In genomic region chr19:16381756-16382401, GRCh38 we compare ENCODE assay signal across 8 cellular contexts. TPM values are rescaled to one million over a fixed set of nuclear protein-coding genes. Genes with fewer than 3 reads are reported as not detected.
DNase-seq lines count a peak whose midpoint lies in the region; ATAC-seq, FAIRE-seq and TF ChIP-seq lines count a peak whose summit lies in the region.

No MANE protein-coding gene starts in this region.

- H3K36me3 Mint-ChIP-seq in chondrocyte (ENCODE audit: low read depth) (peaks cover 10% of the 10 kb centered on the region), osteocyte (ENCODE audit: unreplicated experiment) (peaks cover 11% of the 10 kb centered on the region)

- H3K36me3 ChIP-seq in HepG2 (replicated peaks in 1 of 2; ENCODE audit: control insufficient read depth in 1 of 2, insufficient read depth in 2 of 2, low read length in 2 of 2) (peaks cover 20 to 56% of the 10 kb centered on the region in 2 experiments), skeletal muscle tissue (ENCODE audit: control insufficient read depth in 3 of 3, insufficient read depth in 3 of 3, low read length in 3 of 3) (peaks cover 21 to 31% (median 30%) of the 10 kb centered on the region in 3 donors)

- H3K4me2 ChIP-seq in HepG2 (ENCODE audit: low read depth, low read length): no peak overlapping the region

- H3K9me3 Mint-ChIP-seq in chondrocyte (ENCODE audit: low read depth): no peaks in the 10 kb centered on the region
- H3K9me3 Mint-ChIP-seq in osteocyte (ENCODE audit: unreplicated experiment): no peaks in the 10 kb centered on the region

- no peak overlapping the region for H3K4me3 Mint-ChIP-seq in chondrocyte (ENCODE audit: unreplicated experiment)
- H3K4me3 Mint-ChIP-seq in osteocyte (ENCODE audit: unreplicated experiment): no peak overlapping the region

- ATAC-seq in HepG2 (no peak), HG03175 (IDR thresholded peaks at IDR 0.05; ENCODE audit: unreplicated experiment) (no peak), GM18519 (IDR thresholded peaks at IDR 0.05; ENCODE audit: low FRiP score, unreplicated experiment) (no peak)

- BruUV-seq in HepG2 (replicated peaks; lab: Mats Ljungman, UMichigan): no TSS peak

- no peak for FAIRE-seq in HepG2 (lab: Jason Lieb, UNC)

- H3K4me3 ChIP-seq in HepG2 (replicated peaks in 1 of 3; ENCODE audit: insufficient read depth in 1 of 3, low read depth in 2 of 3, low read length in 3 of 3): no peak overlapping the region
- peak overlapping the region; percentile 16 to 38 (median 22) for H3K4me3 ChIP-seq in skeletal muscle tissue (ENCODE audit: low read length in 3 of 3)

- no peaks in the 10 kb centered on the region for H3K27me3 ChIP-seq in HepG2 (ENCODE audit: control insufficient read depth in 1 of 2, insufficient read depth in 2 of 2, low read length in 2 of 2)
- no peaks in the 10 kb centered on the region for H3K27me3 ChIP-seq in skeletal muscle tissue (ENCODE audit: control insufficient read depth in 3 of 3, insufficient read depth in 3 of 3, low read length in 3 of 3)

- DNase-seq in GM04503 (ENCODE audit: low read depth): peak; percentile 79
- DNase-seq in chondrocyte (ENCODE audit: low spot score): no peak
- no peak for DNase-seq in HepG2 (ENCODE audit: low spot score)
- no peak for DNase-seq in osteocyte (ENCODE audit: extremely low spot score, unreplicated experiment)
- DNase-seq in SIG-M5 treated with dmso at 0.1 percent for 504 hours (lab: John Stamatoyannopoulos, UW; ENCODE audit: unreplicated experiment): no peak

- H3K9me3 ChIP-seq in HepG2 (ENCODE audit: low read length) (no peaks in the 10 kb centered on the region), skeletal muscle tissue (ENCODE audit: control insufficient read depth in 3 of 3, low read length in 3 of 3) (no peaks in the 10 kb centered on the region)

- intact Hi-C loops in HepG2 (cut with micrococcal nuclease; ENCODE audit: unreplicated experiment): no loop called here

- in situ Hi-C loops in HepG2 (cut with HindIII; ENCODE audit: extremely low pct_ligation_motif_present, low pct_unique_long_range_greater_than_20kb): loop anchor here (5.0 to 25.0 kb wide), 2 partner anchors 135 to 345 kb away; no protein-coding TSS in a partner anchor

- H3K27ac ChIP-seq in HepG2 (ENCODE audit: extremely low read length, insufficient read depth, low read length) (no peak overlapping the region), skeletal muscle tissue (ENCODE audit: low read depth, low read length) (peak overlapping the region; percentile 96)

- no peak for TF ChIP-seq RAD21 in HepG2 (CRISPR knock-in tag; IDR thresholded peaks at IDR 0.05)

- TF ChIP-seq CTCF in chondrocyte (IDR thresholded peaks at IDR 0.05): no peak
- TF ChIP-seq CTCF in HepG2 (CRISPR knock-in tag; IDR thresholded peaks at IDR 0.05): no peak
- no peak for TF ChIP-seq CTCF in osteocyte (IDR thresholded peaks at IDR 0.05)

- CTCF ChIA-PET in HepG2 (lab: Yijun Ruan, JAX; ENCODE audit: low intra/inter-chr PET ratio, low total read pairs): interaction anchor here (1.7 to 2.6 kb wide), 2 partner anchors 134 to 136 kb away, joined by 6 to 28 read pairs; no protein-coding TSS in a partner anchor

- H2AFZ ChIP-seq in HepG2 (ENCODE audit: low read length): no peak overlapping the region

- TF ChIP-seq POLR2A in HepG2 (IDR thresholded peaks at IDR 0.05; ENCODE audit: insufficient read depth in 1 of 2, low read depth in 2 of 2, low read length in 2 of 2): no peak

- TF ChIP-seq EP300 in HepG2 (IDR thresholded peaks at IDR 0.05; ENCODE audit: low read depth in 2 of 2, low read length in 2 of 2) (no peak), HepG2 (CRISPR knock-in tag; IDR thresholded peaks at IDR 0.05; ENCODE audit: borderline replicate concordance) (no peak)

- WGBS in HepG2 (ENCODE audit: low lambda C conversion rate): 97% methylated on average over 23 of the region's 29 CpGs

- no peaks in the 10 kb centered on the region for H3K27me3 Mint-ChIP-seq in chondrocyte (ENCODE audit: low read depth)
- no peaks in the 10 kb centered on the region for H3K27me3 Mint-ChIP-seq in osteocyte (ENCODE audit: unreplicated experiment)

- no peaks in the 10 kb centered on the region; the same call in none of the 2 replicates for H4K20me1 ChIP-seq in HepG2 (ENCODE audit: insufficient read depth, low read length)

- H3K4me1 ChIP-seq in HepG2 (ENCODE audit: insufficient read depth, low read length) (no peaks in the 10 kb centered on the region), skeletal muscle tissue (ENCODE audit: control insufficient read depth in 3 of 3, insufficient read depth in 3 of 3, low read length in 3 of 3) (peaks cover 54 to 75% (median 74%) of the 10 kb centered on the region in 3 donors)

- POLR2A ChIA-PET in HepG2 (lab: Yijun Ruan, JAX): no interaction called here

- H3K27ac Mint-ChIP-seq in chondrocyte (ENCODE audit: unreplicated experiment) (peak overlapping the region; percentile 59), osteocyte (ENCODE audit: unreplicated experiment) (no peak overlapping the region)

- no peaks in the 10 kb centered on the region for H3K79me2 ChIP-seq in HepG2 (ENCODE audit: insufficient read depth, low read length)

- peaks cover 11% of the 10 kb centered on the region for H3K4me1 Mint-ChIP-seq in chondrocyte (ENCODE audit: low read depth)
- peaks cover 2% of the 10 kb centered on the region for H3K4me1 Mint-ChIP-seq in osteocyte (ENCODE audit: unreplicated experiment)

- H3K9ac ChIP-seq in HepG2 (ENCODE audit: insufficient read depth, low read depth, low read length) (no peak overlapping the region), skeletal muscle tissue (ENCODE audit: low read depth in 1 of 3, low read length in 3 of 3) (peak overlapping the region; percentile 66 to 77 (median 68))

TF ChIP-seq in HepG2, 621 proteins besides CTCF, POLR2A, EP300 and RAD21 (continues in another document):
- TF ChIP-seq ZNF546 (CRISPR knock-in tag; conservative IDR thresholded peaks at IDR 0.05) (no peak), AGO2 (optimal IDR thresholded peaks at IDR 0.05; ENCODE audit: low read depth, low read length) (peak; percentile 16), SAP130 (CRISPR knock-in tag; IDR thresholded peaks at IDR 0.05; ENCODE audit: low read depth) (no peak), ZBTB39 (CRISPR knock-in tag; IDR thresholded peaks at IDR 0.05) (no peak), NCOA1 (CRISPR knock-in tag; IDR thresholded peaks at IDR 0.05) (no peak), CHCHD3 (CRISPR knock-in tag; IDR thresholded peaks at IDR 0.05) (no peak)

RNA-seq across cellular contexts. Expression of gene KLF2, which starts 57.3 kb away (rescaled TPM):
- total RNA-seq in chondrocyte (44.7 to 50.9 TPM (median 49.4 TPM) in 3 replicates), HepG2 (2016; rRNA removed; fragmentation: Illumina TruSeq; extraction: Trizol) (not detected in 2 replicates), skeletal muscle tissue (14.1 TPM), osteocyte (41.4 and 55.5 TPM in 2 replicates)
- not detected in 2 replicates for total RNA-seq in HepG2 (2016; cell fraction: cytosol; rRNA removed; fragmentation: Illumina TruSeq; extraction: Trizol; ENCODE audit: low read depth)
- total RNA-seq in HepG2 (2016; cell fraction: insoluble cytoplasmic fraction; rRNA removed; fragmentation: Illumina TruSeq; extraction: Trizol): not detected in 2 replicates
- total RNA-seq in HepG2 (2016; cell fraction: membrane; rRNA removed; fragmentation: Illumina TruSeq; extraction: Trizol): not detected in 2 replicates
- not detected in 2 replicates for total RNA-seq in HepG2 (2016; cell fraction: nucleus; rRNA removed; fragmentation: Illumina TruSeq; extraction: Trizol)
- polyA plus RNA-seq in HepG2 (2011; rRNA removed): 0.05 TPM in 1 of 2 replicates, not detected in the other
- 0.05 TPM in 1 of 2 replicates, not detected in the other for polyA plus RNA-seq in HepG2 (2011; cell fraction: cytosol; rRNA removed)
- 0.16 and 0.23 TPM in 2 replicates for polyA plus RNA-seq in HepG2 (2011; cell fraction: nucleus; rRNA removed)
- polyA plus RNA-seq in HepG2 (2012): not detected in 2 replicates
- polyA plus RNA-seq in HepG2 (2016; cell fraction: cytosol; fragmentation: Illumina TruSeq; extraction: Trizol; ENCODE audit: low read depth): not detected in 2 replicates
- not detected in 2 replicates for polyA plus RNA-seq in HepG2 (2016; cell fraction: insoluble cytoplasmic fraction; fragmentation: Illumina TruSeq; extraction: Trizol; ENCODE audit: low read depth)
- polyA plus RNA-seq in HepG2 (2016; cell fraction: membrane; fragmentation: Illumina TruSeq; extraction: Trizol; ENCODE audit: low read depth): 0.27 TPM in 1 of 2 replicates, not detected in the other
- polyA plus RNA-seq in HepG2 (2016; cell fraction: nucleus; fragmentation: Illumina TruSeq; extraction: Trizol; ENCODE audit: insufficient read depth, low read depth): not detected in 2 replicates
- 0.16 TPM in 1 of 2 replicates, not detected in the other for polyA minus RNA-seq in HepG2 (2011; rRNA and poly(A)+ RNA removed; ENCODE audit: low replicate concordance)
- not detected in 2 replicates for polyA minus RNA-seq in HepG2 (2011; cell fraction: cytosol; rRNA and poly(A)+ RNA removed)
- not detected in 2 replicates for polyA minus RNA-seq in HepG2 (2011; cell fraction: nucleus; rRNA and poly(A)+ RNA removed)

Comparison
In these comparisons a context has a peak if more than half of its experiments do, and no peak if none do; other contexts are left out.
1. H3K4me3 ChIP-seq: peak in skeletal muscle tissue (3 of 3); none in HepG2 (0 of 3).
2. RNA of gene KLF2, which starts 57.3 kb away (total RNA-seq): 41.4 to 55.5 TPM in osteocyte, 44.7 to 50.9 TPM in chondrocyte and 14.1 TPM in skeletal muscle tissue (single experiment); not detected in HepG2; every median in the first group is over 10 times any median in the second.